In the genomic region with DNA sequence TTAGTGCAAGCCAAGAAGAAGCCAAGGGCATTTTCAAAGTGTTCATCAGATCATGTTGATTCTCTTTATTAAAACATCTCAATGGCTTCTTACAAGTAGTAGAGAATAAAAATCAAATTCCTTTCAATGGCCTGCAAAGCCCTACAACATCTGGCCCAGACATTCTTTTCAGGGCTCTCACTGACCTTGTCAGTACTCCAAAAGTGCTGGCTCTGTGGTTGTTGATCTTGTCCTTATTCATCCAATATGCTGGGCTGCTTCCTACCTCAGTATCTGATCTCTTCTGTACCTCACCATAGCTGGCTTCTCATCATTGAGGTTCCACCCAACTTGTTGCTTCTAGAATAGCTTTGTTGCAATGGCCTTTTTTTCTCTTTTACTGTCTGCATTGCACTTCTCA, we compare ENCODE assay signal across 18 cellular contexts.
DNase-seq lines count a peak whose midpoint lies in the region; ATAC-seq and TF ChIP-seq lines count a peak whose summit lies in the region.
"Had no signal": no experiment of that assay in that cellular context is flagged by ENCODE, and none has a peak within 500 bp of the region (broad histone marks: within the 10 kb centered on the region; RNA-seq: fewer than 3 reads in every experiment).

No MANE protein-coding gene starts in this region.

- no peak for TF ChIP-seq CTCF in astrocyte of the spinal cord (IDR thresholded peaks at IDR 0.05; ENCODE audit: low read depth, low read length)
- no peak for TF ChIP-seq CTCF in testis (IDR thresholded peaks at IDR 0.05)

- no peaks in the 10 kb centered on the region for H3K9me3 Mint-ChIP-seq in activated T-helper 2 cell treated with anti-CD3 and anti-CD28 coated beads, Interferon-gamma antibody, Interleukin-2, Interleukin-4, amounts not matched to agents 10 μg/mL and 5 μg/mL and 100 μg/mL, durations not matched to agents 14 hours and 24 hours and 36 hours
- no peaks in the 10 kb centered on the region for H3K9me3 Mint-ChIP-seq in activated CD4-positive, alpha-beta memory T cell treated with anti-CD3 and anti-CD28 coated beads, Interleukin-2, amount 10 ng/mL, durations not matched to agents 7 days and 5 days
- H3K9me3 Mint-ChIP-seq: CD4-positive, alpha-beta T cell had no signal

- no peak for TF ChIP-seq POLR2A in testis (IDR thresholded peaks at IDR 0.05)

- H3K27ac Mint-ChIP-seq in activated T-helper 2 cell treated with anti-CD3 and anti-CD28 coated beads, Interferon-gamma antibody, Interleukin-2, Interleukin-4, amounts not matched to agents 10 μg/mL and 5 μg/mL and 100 μg/mL, durations not matched to agents 14 hours and 24 hours and 36 hours: no peak overlapping the region
- no peak overlapping the region for H3K27ac Mint-ChIP-seq in activated CD4-positive, alpha-beta memory T cell treated with anti-CD3 and anti-CD28 coated beads, Interleukin-2, amount 10 ng/mL, durations not matched to agents 7 days and 5 days
- H3K27ac Mint-ChIP-seq: CD4-positive, alpha-beta T cell had no signal

- peak; percentile 11 for DNase-seq in GM03348 (ENCODE audit: low spot score)
- peak; percentile 8 for DNase-seq in astrocyte of the spinal cord (ENCODE audit: low read depth, low spot score)
- peak; percentile 56 for DNase-seq in fibroblast of the conjunctiva (ENCODE audit: low read depth)
- peak; percentile 16 for DNase-seq in testis
- DNase-seq in activated T-helper 2 cell treated with anti-CD3 and anti-CD28 coated beads, Interferon-gamma antibody, Interleukin-2, Interleukin-4, amounts not matched to agents 10 μg/mL and 5 μg/mL and 100 μg/mL, durations not matched to agents 14 hours and 24 hours and 36 hours (ENCODE audit: low spot score): no peak
- DNase-seq in central memory CD4-positive, alpha-beta T cell: no peak
- DNase-seq in activated CD4-positive, alpha-beta memory T cell treated with anti-CD3 and anti-CD28 coated beads, Interleukin-2, amount 10 ng/mL, durations not matched to agents 7 days and 5 days: no peak
- DNase-seq: AML-193; Calu3; CD4-positive, alpha-beta T cell; DND-41; MM.1S; NCI-H1105; NCI-H187 had no signal

- H3K36me3 ChIP-seq in testis (ENCODE audit: low read depth, missing control alignments): no peaks in the 10 kb centered on the region
- H3K36me3 ChIP-seq: SJSA1 had no signal

- H3K27me3 Mint-ChIP-seq in activated T-helper 2 cell treated with anti-CD3 and anti-CD28 coated beads, Interferon-gamma antibody, Interleukin-2, Interleukin-4, amounts not matched to agents 10 μg/mL and 5 μg/mL and 100 μg/mL, durations not matched to agents 14 hours and 24 hours and 36 hours (ENCODE audit: low read depth): no peaks in the 10 kb centered on the region
- no peaks in the 10 kb centered on the region for H3K27me3 Mint-ChIP-seq in activated CD4-positive, alpha-beta memory T cell treated with anti-CD3 and anti-CD28 coated beads, Interleukin-2, amount 10 ng/mL, durations not matched to agents 7 days and 5 days

- POLR2A ChIA-PET in activated CD4-positive, alpha-beta memory T cell treated with anti-CD3 and anti-CD28 coated beads, Interleukin-2, amount 10 ng/mL, durations not matched to agents 7 days and 5 days (lab: Charles Lee): no interaction called here

- no peaks in the 10 kb centered on the region for H3K27me3 ChIP-seq in testis
- H3K27me3 ChIP-seq: SJSA1 had no signal

- CTCF ChIA-PET in activated CD4-positive, alpha-beta memory T cell treated with anti-CD3 and anti-CD28 coated beads, Interleukin-2, amount 10 ng/mL, durations not matched to agents 7 days and 5 days (lab: Charles Lee): no interaction called here

- H3K36me3 Mint-ChIP-seq in activated T-helper 2 cell treated with anti-CD3 and anti-CD28 coated beads, Interferon-gamma antibody, Interleukin-2, Interleukin-4, amounts not matched to agents 10 μg/mL and 5 μg/mL and 100 μg/mL, durations not matched to agents 14 hours and 24 hours and 36 hours (ENCODE audit: low read depth): no peaks in the 10 kb centered on the region
- H3K36me3 Mint-ChIP-seq in activated CD4-positive, alpha-beta memory T cell treated with anti-CD3 and anti-CD28 coated beads, Interleukin-2, amount 10 ng/mL, durations not matched to agents 7 days and 5 days (ENCODE audit: low read depth): no peaks in the 10 kb centered on the region

- in situ Hi-C loops in astrocyte of the spinal cord (cut with HindIII; ENCODE audit: low sequenced_read_pairs): no loop called here

- H3K4me3 Mint-ChIP-seq in activated T-helper 2 cell treated with anti-CD3 and anti-CD28 coated beads, Interferon-gamma antibody, Interleukin-2, Interleukin-4, amounts not matched to agents 10 μg/mL and 5 μg/mL and 100 μg/mL, durations not matched to agents 14 hours and 24 hours and 36 hours (ENCODE audit: low read depth): no peak overlapping the region
- H3K4me3 Mint-ChIP-seq in activated CD4-positive, alpha-beta memory T cell treated with anti-CD3 and anti-CD28 coated beads, Interleukin-2, amount 10 ng/mL, durations not matched to agents 7 days and 5 days: no peak overlapping the region
- H3K4me3 Mint-ChIP-seq: CD4-positive, alpha-beta T cell had no signal

- no peaks in the 10 kb centered on the region for H3K4me1 Mint-ChIP-seq in activated T-helper 2 cell treated with anti-CD3 and anti-CD28 coated beads, Interferon-gamma antibody, Interleukin-2, Interleukin-4, amounts not matched to agents 10 μg/mL and 5 μg/mL and 100 μg/mL, durations not matched to agents 14 hours and 24 hours and 36 hours (ENCODE audit: low read depth)
- no peaks in the 10 kb centered on the region for H3K4me1 Mint-ChIP-seq in activated CD4-positive, alpha-beta memory T cell treated with anti-CD3 and anti-CD28 coated beads, Interleukin-2, amount 10 ng/mL, durations not matched to agents 7 days and 5 days

- H3K9me3 ChIP-seq in testis: no peaks in the 10 kb centered on the region
- H3K9me3 ChIP-seq: SJSA1 had no signal

- no peak overlapping the region for H3K27ac ChIP-seq in testis
- H3K27ac ChIP-seq: KMS-11, SJSA1 had no signal

- H3K4me1 ChIP-seq in testis: no peaks in the 10 kb centered on the region
- H3K4me1 ChIP-seq: SJSA1 had no signal

- no peak for ATAC-seq in GM18867 (IDR thresholded peaks at IDR 0.05; ENCODE audit: unreplicated experiment)
- ATAC-seq: HCT116 had no signal

- H3K4me3 ChIP-seq in astrocyte of the spinal cord (ENCODE audit: low read depth, low read length): no peak overlapping the region
- no peak overlapping the region for H3K4me3 ChIP-seq in testis
- H3K4me3 ChIP-seq: SJSA1 had no signal

- intact Hi-C loops in testis (cut with DNase I; ENCODE audit: low total_unique reads): no loop called here
- intact Hi-C loops in activated T-helper 2 cell treated with anti-CD3 and anti-CD28 coated beads, Interferon-gamma antibody, Interleukin-2, Interleukin-4, amounts not matched to agents 10 μg/mL and 5 μg/mL and 100 μg/mL, durations not matched to agents 14 hours and 24 hours and 36 hours (cut with micrococcal nuclease): no loop called here

Comparison
In these comparisons a context has a peak if more than half of its experiments do, and no peak if none do; other contexts are left out.
1. DNase-seq: peak in GM03348 (single experiment), astrocyte of the spinal cord (single experiment), fibroblast of the conjunctiva (single experiment) and testis (single experiment); none in activated T-helper 2 cell treated with anti-CD3 and anti-CD28 coated beads, Interferon-gamma antibody, Interleukin-2, Interleukin-4, amounts not matched to agents 10 μg/mL and 5 μg/mL and 100 μg/mL, durations not matched to agents 14 hours and 24 hours and 36 hours (single experiment), central memory CD4-positive, alpha-beta T cell (single experiment) and activated CD4-positive, alpha-beta memory T cell treated with anti-CD3 and anti-CD28 coated beads, Interleukin-2, amount 10 ng/mL, durations not matched to agents 7 days and 5 days (single experiment).